Comparison of ENCODE assay signal across 39 cellular contexts in the genomic region with DNA sequence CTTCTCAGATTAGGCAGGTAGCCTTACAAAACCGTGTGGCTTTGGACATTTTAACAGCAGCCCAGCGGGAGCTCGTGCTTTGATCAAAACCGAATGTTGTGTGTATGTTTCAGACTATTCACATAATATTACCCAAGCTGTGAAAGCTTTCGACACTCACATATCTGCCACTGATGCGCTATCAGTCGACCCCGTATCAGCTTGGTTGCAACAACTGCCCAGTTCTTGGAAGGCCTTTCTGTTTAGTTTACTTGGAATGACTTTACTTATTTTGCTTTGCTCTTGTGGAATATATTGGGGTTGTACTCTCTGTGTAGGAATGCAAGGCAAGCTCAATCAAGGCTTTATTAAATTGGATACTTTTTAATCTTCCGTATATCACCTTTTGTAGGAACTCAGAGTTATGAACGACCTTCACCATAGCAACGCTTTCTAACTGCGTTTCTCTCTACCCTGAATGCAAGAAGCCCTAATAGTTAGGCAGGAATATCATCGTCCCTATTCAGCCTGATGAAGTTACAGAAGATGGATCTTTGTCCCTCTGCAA.
"Had no signal": no experiment of that assay in that cellular context is flagged by ENCODE, and none has a peak within 500 bp of the region (broad histone marks: within the 10 kb centered on the region; RNA-seq: fewer than 3 reads in every experiment).

No MANE protein-coding gene starts in this region.

- DNase-seq: activated effector memory CD4-positive, alpha-beta T cell treated with anti-CD3 and anti-CD28 coated beads, Interleukin-2, amount 50 U/mL, for 16 hours; activated effector memory CD4-positive, alpha-beta T cell treated with Interleukin-2 at 50 U/mL for 16 hours; activated gamma-delta T cell; activated gamma-delta T cell treated with Interleukin-2 at 50 U/mL for 16 hours; activated naive CD4-positive, alpha-beta T cell; activated naive CD4-positive, alpha-beta T cell treated with anti-CD3 and anti-CD28 coated beads for 36 hours; activated naive CD4-positive, alpha-beta T cell treated with anti-CD3 and anti-CD28 coated beads, Interleukin-2, amount 10 ng/mL, durations not matched to agents 7 days and 5 days; activated naive CD4-positive, alpha-beta T cell treated with anti-CD3 and anti-CD28 coated beads, Interleukin-2, amount 50 U/mL, for 16 hours; activated naive CD4-positive, alpha-beta T cell treated with Interleukin-2 at 50 U/mL for 16 hours; activated naive CD8-positive, alpha-beta T cell treated with anti-CD3 and anti-CD28 coated beads for 36 hours; activated naive CD8-positive, alpha-beta T cell treated with anti-CD3 and anti-CD28 coated beads, Interleukin-2, amount 10 ng/mL, durations not matched to agents 7 days and 5 days; activated naive CD8-positive, alpha-beta T cell treated with anti-CD3 and anti-CD28 coated beads, Interleukin-2, amount 50 U/mL, for 24 hours; activated T-cell treated with anti-CD3 and anti-CD28 coated beads, Interleukin-2, amount 50 U/mL, for 24 hours; activated T-cell treated with anti-CD3 and anti-CD28 coated beads, Interleukin-2, amount 50 U/mL, for 4 hours; activated T-cell treated with anti-CD3 and anti-CD28 coated beads, Interleukin-2, amount 50 U/mL, for 48 hours; activated T-cell treated with anti-CD3 and anti-CD28 coated beads, Interleukin-2, amount 50 U/mL, for 72 hours; adrenal gland; amniotic stem cell; amygdala; anterior cingulate cortex; aorta; body of pancreas; brain microvascular endothelial cell; caudate nucleus; central memory CD4-positive, alpha-beta T cell; cerebellar nuclear complex had no signal

- H3K27ac ChIP-seq: adrenal gland, ascending aorta, body of pancreas, brain microvascular endothelial cell, breast epithelium, cardiac muscle cell had no signal

- H3K4me3 Mint-ChIP-seq: activated naive CD4-positive, alpha-beta T cell treated with anti-CD3 and anti-CD28 coated beads for 36 hours; activated naive CD4-positive, alpha-beta T cell treated with anti-CD3 and anti-CD28 coated beads, Interleukin-2, amount 10 ng/mL, durations not matched to agents 7 days and 5 days; activated naive CD4-positive, alpha-beta T cell treated with anti-CD3 and anti-CD28 coated beads, Interleukin-2, amount 50 U/mL, for 24 hours; activated naive CD8-positive, alpha-beta T cell; activated naive CD8-positive, alpha-beta T cell treated with anti-CD3 and anti-CD28 coated beads for 36 hours; activated naive CD8-positive, alpha-beta T cell treated with anti-CD3 and anti-CD28 coated beads, Interleukin-2, amount 10 ng/mL, durations not matched to agents 7 days and 5 days; activated naive CD8-positive, alpha-beta T cell treated with anti-CD3 and anti-CD28 coated beads, Interleukin-2, amount 50 U/mL, for 24 hours; activated T-cell treated with anti-CD3 and anti-CD28 coated beads, Interleukin-2, amount 50 U/mL, for 24 hours; activated T-cell treated with anti-CD3 and anti-CD28 coated beads, Interleukin-2, amount 50 U/mL, for 4 hours; activated T-cell treated with anti-CD3 and anti-CD28 coated beads, Interleukin-2, amount 50 U/mL, for 72 hours; activated T-helper 1 cell treated with anti-CD3 and anti-CD28 coated beads, Interleukin-12 subunit alpha, Interleukin-12 subunit beta, Interleukin-2, Interleukin-4 antibody, amounts not matched to agents 30 ng/mL and 10 ng/mL and 1 ng/mL, durations not matched to agents 14 hours and 24 hours and 36 hours; activated T-helper 17 cell treated with anti-CD3 and anti-CD28 coated beads, Interleukin-2, amount 50 U/mL, for 72 hours; brain; central memory CD8-positive, alpha-beta T cell had no signal

- H3K9me3 Mint-ChIP-seq: activated naive CD4-positive, alpha-beta T cell treated with anti-CD3 and anti-CD28 coated beads for 36 hours; activated naive CD4-positive, alpha-beta T cell treated with anti-CD3 and anti-CD28 coated beads, Interleukin-2, amount 10 ng/mL, durations not matched to agents 7 days and 5 days; activated naive CD4-positive, alpha-beta T cell treated with anti-CD3 and anti-CD28 coated beads, Interleukin-2, amount 50 U/mL, for 24 hours; activated naive CD4-positive, alpha-beta T cell treated with anti-CD3 and anti-CD28 coated beads, Interleukin-2, amount 50 U/mL, for 72 hours; activated naive CD8-positive, alpha-beta T cell treated with anti-CD3 and anti-CD28 coated beads for 36 hours; activated naive CD8-positive, alpha-beta T cell treated with anti-CD3 and anti-CD28 coated beads, Interleukin-2, amount 10 ng/mL, durations not matched to agents 7 days and 5 days; activated naive CD8-positive, alpha-beta T cell treated with anti-CD3 and anti-CD28 coated beads, Interleukin-2, amount 50 U/mL, for 24 hours; activated T-cell treated with anti-CD3 and anti-CD28 coated beads, Interleukin-2, amount 50 U/mL, for 24 hours; activated T-cell treated with anti-CD3 and anti-CD28 coated beads, Interleukin-2, amount 50 U/mL, for 4 hours; activated T-cell treated with anti-CD3 and anti-CD28 coated beads, Interleukin-2, amount 50 U/mL, for 72 hours; activated T-helper 1 cell treated with anti-CD3 and anti-CD28 coated beads, Interleukin-12 subunit alpha, Interleukin-12 subunit beta, Interleukin-2, Interleukin-4 antibody, amounts not matched to agents 30 ng/mL and 10 ng/mL and 1 ng/mL, durations not matched to agents 14 hours and 24 hours and 36 hours; activated T-helper 17 cell treated with anti-CD3 and anti-CD28 coated beads, Interleukin-2, amount 50 U/mL, for 72 hours; activated T-helper 2 cell treated with anti-CD3 and anti-CD28 coated beads, Interferon-gamma antibody, Interleukin-2, Interleukin-4, amounts not matched to agents 10 μg/mL and 5 μg/mL and 100 μg/mL, durations not matched to agents 14 hours and 24 hours and 36 hours; central memory CD8-positive, alpha-beta T cell had no signal

- H3K27me3 ChIP-seq: adrenal gland, ascending aorta, body of pancreas, brain microvascular endothelial cell, breast epithelium, cardiac muscle cell had no signal

- H3K27me3 Mint-ChIP-seq: activated naive CD4-positive, alpha-beta T cell treated with anti-CD3 and anti-CD28 coated beads, Interleukin-2, amount 10 ng/mL, durations not matched to agents 7 days and 5 days; activated naive CD4-positive, alpha-beta T cell treated with anti-CD3 and anti-CD28 coated beads, Interleukin-2, amount 50 U/mL, for 24 hours; activated naive CD8-positive, alpha-beta T cell treated with anti-CD3 and anti-CD28 coated beads for 36 hours; activated naive CD8-positive, alpha-beta T cell treated with anti-CD3 and anti-CD28 coated beads, Interleukin-2, amount 10 ng/mL, durations not matched to agents 7 days and 5 days; brain; central memory CD8-positive, alpha-beta T cell had no signal

- FAIRE-seq: astrocyte, bronchial epithelial cell had no signal

- H3K9me3 ChIP-seq: adrenal gland, ascending aorta, body of pancreas, breast epithelium had no signal

- H3K4me3 ChIP-seq: adrenal gland, ascending aorta, body of pancreas, breast epithelium, cardiac muscle cell had no signal

- H3K27ac Mint-ChIP-seq: activated naive CD4-positive, alpha-beta T cell treated with anti-CD3 and anti-CD28 coated beads for 36 hours; activated naive CD4-positive, alpha-beta T cell treated with anti-CD3 and anti-CD28 coated beads, Interleukin-2, amount 10 ng/mL, durations not matched to agents 7 days and 5 days; activated naive CD4-positive, alpha-beta T cell treated with anti-CD3 and anti-CD28 coated beads, Interleukin-2, amount 50 U/mL, for 24 hours; activated naive CD4-positive, alpha-beta T cell treated with anti-CD3 and anti-CD28 coated beads, Interleukin-2, amount 50 U/mL, for 72 hours; activated naive CD8-positive, alpha-beta T cell; activated naive CD8-positive, alpha-beta T cell treated with anti-CD3 and anti-CD28 coated beads for 36 hours; activated naive CD8-positive, alpha-beta T cell treated with anti-CD3 and anti-CD28 coated beads, Interleukin-2, amount 10 ng/mL, durations not matched to agents 7 days and 5 days; activated naive CD8-positive, alpha-beta T cell treated with anti-CD3 and anti-CD28 coated beads, Interleukin-2, amount 50 U/mL, for 24 hours; activated T-cell treated with anti-CD3 and anti-CD28 coated beads, Interleukin-2, amount 50 U/mL, for 24 hours; activated T-cell treated with anti-CD3 and anti-CD28 coated beads, Interleukin-2, amount 50 U/mL, for 72 hours; activated T-helper 1 cell treated with anti-CD3 and anti-CD28 coated beads, Interleukin-12 subunit alpha, Interleukin-12 subunit beta, Interleukin-2, Interleukin-4 antibody, amounts not matched to agents 30 ng/mL and 10 ng/mL and 1 ng/mL, durations not matched to agents 14 hours and 24 hours and 36 hours; activated T-helper 17 cell treated with anti-CD3 and anti-CD28 coated beads, Interleukin-2, amount 50 U/mL, for 72 hours; activated T-helper 2 cell treated with anti-CD3 and anti-CD28 coated beads, Interferon-gamma antibody, Interleukin-2, Interleukin-4, amounts not matched to agents 10 μg/mL and 5 μg/mL and 100 μg/mL, durations not matched to agents 14 hours and 24 hours and 36 hours; brain had no signal

- H3K36me3 ChIP-seq: adrenal gland, ascending aorta, brain microvascular endothelial cell, breast epithelium, cardiac muscle cell had no signal

- H3K36me3 Mint-ChIP-seq: activated naive CD4-positive, alpha-beta T cell treated with anti-CD3 and anti-CD28 coated beads, Interleukin-2, amount 10 ng/mL, durations not matched to agents 7 days and 5 days; activated naive CD4-positive, alpha-beta T cell treated with anti-CD3 and anti-CD28 coated beads, Interleukin-2, amount 50 U/mL, for 24 hours; activated naive CD4-positive, alpha-beta T cell treated with anti-CD3 and anti-CD28 coated beads, Interleukin-2, amount 50 U/mL, for 72 hours; activated naive CD8-positive, alpha-beta T cell; activated naive CD8-positive, alpha-beta T cell treated with anti-CD3 and anti-CD28 coated beads for 36 hours; brain had no signal

- ATAC-seq: activated naive CD4-positive, alpha-beta T cell treated with anti-CD3 and anti-CD28 coated beads, Interleukin-2, amount 50 U/mL, for 72 hours; activated naive CD8-positive, alpha-beta T cell treated with anti-CD3 and anti-CD28 coated beads, Interleukin-2, amount 50 U/mL, for 24 hours; activated T-cell treated with anti-CD3 and anti-CD28 coated beads, Interleukin-2, amount 50 U/mL, for 4 hours; activated T-cell treated with anti-CD3 and anti-CD28 coated beads, Interleukin-2, amount 50 U/mL, for 72 hours; activated T-helper 17 cell treated with anti-CD3 and anti-CD28 coated beads, Interleukin-2, amount 50 U/mL, for 72 hours; body of pancreas had no signal

- H3K4me1 ChIP-seq: adrenal gland, ascending aorta, body of pancreas, breast epithelium had no signal

- H3K4me1 Mint-ChIP-seq: activated naive CD4-positive, alpha-beta T cell treated with anti-CD3 and anti-CD28 coated beads, Interleukin-2, amount 10 ng/mL, durations not matched to agents 7 days and 5 days; activated naive CD8-positive, alpha-beta T cell treated with anti-CD3 and anti-CD28 coated beads for 36 hours; activated T-helper 17 cell treated with anti-CD3 and anti-CD28 coated beads, Interleukin-2, amount 50 U/mL, for 72 hours; central memory CD8-positive, alpha-beta T cell had no signal
